In the genomic region with DNA sequence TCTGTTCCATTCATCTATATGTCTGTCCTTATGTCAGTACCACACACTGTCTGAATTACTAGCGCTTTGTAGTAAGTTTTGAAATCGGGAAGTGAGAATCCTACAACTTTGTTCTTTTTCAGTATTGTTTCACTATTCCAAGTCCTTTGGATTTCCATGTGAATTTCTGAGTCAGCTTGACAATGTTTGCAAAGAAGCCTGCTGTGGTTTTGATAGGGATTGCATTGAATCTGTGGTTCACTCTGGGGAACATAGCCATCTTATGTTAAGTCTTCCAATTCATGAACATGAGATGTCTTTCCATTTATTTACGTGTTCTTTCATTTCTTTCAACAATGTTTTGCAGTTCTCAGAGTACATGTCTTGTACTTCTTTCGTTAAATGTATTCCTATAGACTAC, we compare ENCODE assay signal across 16 cellular contexts. TPM values are rescaled to one million over a fixed set of nuclear protein-coding genes. Genes with fewer than 3 reads are reported as not detected.
A peak's percentile ranks its signal among the peaks of the same experiment; 100 is the strongest.
DNase-seq lines count a peak whose midpoint lies in the region; ATAC-seq and TF ChIP-seq lines count a peak whose summit lies in the region.
"Had no signal": no experiment of that assay in that cellular context is flagged by ENCODE, and none has a peak within 500 bp of the region (broad histone marks: within the 10 kb centered on the region; RNA-seq: fewer than 3 reads in every experiment).

No MANE protein-coding gene starts in this region.

- H2AK5ac ChIP-seq in H9 (ENCODE audit: insufficient read length, low read length): no peak overlapping the region

- no peak overlapping the region for H4K8ac ChIP-seq in H9 (replicated peaks; ENCODE audit: insufficient read length, low read depth, low read length)

- H3K9ac ChIP-seq in H9 (ENCODE audit: extremely low read depth, insufficient read length, low read length): no peak overlapping the region
- H3K9ac ChIP-seq: parathyroid adenoma had no signal

- no peaks in the 10 kb centered on the region for H3K9me3 ChIP-seq in H9 (ENCODE audit: control insufficient read depth, low read depth, low read length)
- H3K9me3 ChIP-seq: upper lobe of left lung had no signal

- H3K4me3 ChIP-seq in ACC112 (ENCODE audit: low read depth, low read length): no peak overlapping the region
- H3K4me3 ChIP-seq: upper lobe of left lung had no signal

- no peak overlapping the region for H3K14ac ChIP-seq in H9 (ENCODE audit: insufficient read depth, low read length)

- no peaks in the 10 kb centered on the region for H3K36me3 ChIP-seq in ACC112 (ENCODE audit: insufficient read depth, low read length)
- H3K36me3 ChIP-seq: upper lobe of left lung had no signal

- H3K27ac Mint-ChIP-seq in H9: no peak overlapping the region

- DNase-seq in HS-5 (ENCODE audit: low read depth): peak; percentile 40
- peak; percentile 75 for DNase-seq in astrocyte of the hippocampus (ENCODE audit: low read depth, low spot score)
- peak; percentile 72 for DNase-seq in iris pigment epithelial cell (ENCODE audit: low read depth)
- DNase-seq in H9: no peak
- no peak for DNase-seq in activated gamma-delta T cell (lab: John Stamatoyannopoulos, UW)
- no peak for DNase-seq in activated CD4-positive, CD25-positive, alpha-beta regulatory T cell (lab: John Stamatoyannopoulos, UW)
- DNase-seq: activated naive CD4-positive, alpha-beta T cell; cerebellar nuclear complex; DMS53; KBM-7; NCI-H2029 treated with DMSO at 0.1 percent for 48 hours; SIG-M5; upper lobe of left lung had no signal

- H3K9me3 Mint-ChIP-seq in H9: no peaks in the 10 kb centered on the region

- no peak overlapping the region for H3K56ac ChIP-seq in H9 (ENCODE audit: insufficient read length, low read depth, low read length)

- H3K36me3 Mint-ChIP-seq in H9 (ENCODE audit: insufficient read depth in 1 of 3, low read depth in 3 of 3): no peaks in the 10 kb centered on the region

- no peak for ATAC-seq in SK-N-SH treated with all-trans-retinoic acid at 6 μM for 48 hours

- no peak overlapping the region for H2BK15ac ChIP-seq in H9 (ENCODE audit: low read depth, low read length)

- H2BK5ac ChIP-seq in H9 (ENCODE audit: insufficient read length, low read length): no peak overlapping the region

- no peak overlapping the region for H3K18ac ChIP-seq in H9 (ENCODE audit: insufficient read length, low read depth, low read length)

- no peaks in the 10 kb centered on the region for H3K79me2 ChIP-seq in ACC112 (ENCODE audit: control insufficient read depth, insufficient read depth, low read length, unreplicated experiment)
- H3K79me2 ChIP-seq in H9 (ENCODE audit: insufficient read depth, low read length): no peaks in the 10 kb centered on the region
- H3K79me2 ChIP-seq: parathyroid adenoma had no signal

- H3K27ac ChIP-seq in ACC112 (ENCODE audit: low read depth, low read length) (no peak overlapping the region), H9 (ENCODE audit: insufficient read length, low read depth, low read length) (no peak overlapping the region)
- H3K27ac ChIP-seq: parathyroid adenoma had no signal

- H3K27me3 ChIP-seq in ACC112 (ENCODE audit: insufficient read depth, low read length) (no peaks in the 10 kb centered on the region), H9 (ENCODE audit: insufficient read depth, low read length) (no peaks in the 10 kb centered on the region)
- H3K27me3 ChIP-seq: upper lobe of left lung had no signal

- H3K79me1 ChIP-seq in H9 (ENCODE audit: insufficient read depth, low read depth, low read length, poor library complexity, severe bottlenecking): no peaks in the 10 kb centered on the region

- no peak overlapping the region for H3K4me2 ChIP-seq in H9 (ENCODE audit: insufficient read depth, insufficient read length, low read length)

- H2BK20ac ChIP-seq in H9 (ENCODE audit: low read depth, low read length, poor library complexity, severe bottlenecking): no peak overlapping the region

- no peak overlapping the region for H4K91ac ChIP-seq in H9 (ENCODE audit: insufficient read length, low read depth, low read length)

- H2BK120ac ChIP-seq in H9 (ENCODE audit: low read depth, low read length, poor library complexity, severe bottlenecking): no peak overlapping the region

- H3T11ph ChIP-seq in H9 (ENCODE audit: low read length): no peak overlapping the region

- TF ChIP-seq CTCF in H9 (conservative IDR thresholded peaks at IDR 0.05): no peak

- H3K4me1 ChIP-seq in ACC112 (ENCODE audit: control insufficient read depth, insufficient read depth, low read length, unreplicated experiment) (peaks cover 24% of the 10 kb centered on the region), H9 (ENCODE audit: insufficient read depth, low read length) (no peaks in the 10 kb centered on the region)

- H3K4me3 Mint-ChIP-seq in H9: no peak overlapping the region

- H2AFZ ChIP-seq in ACC112 (ENCODE audit: low read length, unreplicated experiment): peak overlapping the region; percentile 14
- no peak overlapping the region for H2AFZ ChIP-seq in H9 (ENCODE audit: low read length)

- no peaks in the 10 kb centered on the region for H3K23me2 ChIP-seq in H9 (ENCODE audit: insufficient read length, low read depth, low read length, poor library complexity, severe bottlenecking)

- H4K20me1 ChIP-seq in H9 (ENCODE audit: control insufficient read depth, insufficient read depth, insufficient read length): no peaks in the 10 kb centered on the region

- no peak overlapping the region for H4K5ac ChIP-seq in H9 (ENCODE audit: insufficient read length, low read depth, low read length)

- no peak overlapping the region for H3K23ac ChIP-seq in H9 (ENCODE audit: insufficient read length, low read depth, low read length)

- H3K4ac ChIP-seq in H9 (ENCODE audit: low read depth, low read length): no peak overlapping the region

- no peaks in the 10 kb centered on the region; the same call in 1 of the 2 replicates for H3K27me3 Mint-ChIP-seq in H9 (ENCODE audit: low read depth)

- H3K4me1 Mint-ChIP-seq in H9: peaks cover 21 to 25% of the 10 kb centered on the region in 2 experiments

- WGBS in H9 (ENCODE audit: extremely low coverage, insufficient read length, low lambda C conversion rate): no CpG with 5 or more reads among the region's 4 CpGs

- H2BK12ac ChIP-seq in H9 (ENCODE audit: insufficient read length, low read depth, low read length): no peak overlapping the region

TF ChIP-seq in SK-N-SH treated with all-trans-retinoic acid at 6 μM for 48 hours, 23 proteins besides CTCF, POLR2A, EP300 and RAD21 (continues in another document):
- TF ChIP-seq PPARA (CRISPR knock-in tag; IDR thresholded peaks at IDR 0.05; ENCODE audit: borderline replicate concordance) (no peak), ZNF565 (CRISPR knock-in tag; conservative IDR thresholded peaks at IDR 0.05; ENCODE audit: low read depth) (no peak), SNAI2 (CRISPR knock-in tag; IDR thresholded peaks at IDR 0.05) (no peak), ISL1 (CRISPR knock-in tag; IDR thresholded peaks at IDR 0.05) (no peak), TOX (CRISPR knock-in tag; IDR thresholded peaks at IDR 0.05; ENCODE audit: borderline replicate concordance) (no peak), OSR1 (CRISPR knock-in tag; IDR thresholded peaks at IDR 0.05) (no peak), ZFP30 (CRISPR knock-in tag; IDR thresholded peaks at IDR 0.05) (no peak)
- TF ChIP-seq, protein P1, sequence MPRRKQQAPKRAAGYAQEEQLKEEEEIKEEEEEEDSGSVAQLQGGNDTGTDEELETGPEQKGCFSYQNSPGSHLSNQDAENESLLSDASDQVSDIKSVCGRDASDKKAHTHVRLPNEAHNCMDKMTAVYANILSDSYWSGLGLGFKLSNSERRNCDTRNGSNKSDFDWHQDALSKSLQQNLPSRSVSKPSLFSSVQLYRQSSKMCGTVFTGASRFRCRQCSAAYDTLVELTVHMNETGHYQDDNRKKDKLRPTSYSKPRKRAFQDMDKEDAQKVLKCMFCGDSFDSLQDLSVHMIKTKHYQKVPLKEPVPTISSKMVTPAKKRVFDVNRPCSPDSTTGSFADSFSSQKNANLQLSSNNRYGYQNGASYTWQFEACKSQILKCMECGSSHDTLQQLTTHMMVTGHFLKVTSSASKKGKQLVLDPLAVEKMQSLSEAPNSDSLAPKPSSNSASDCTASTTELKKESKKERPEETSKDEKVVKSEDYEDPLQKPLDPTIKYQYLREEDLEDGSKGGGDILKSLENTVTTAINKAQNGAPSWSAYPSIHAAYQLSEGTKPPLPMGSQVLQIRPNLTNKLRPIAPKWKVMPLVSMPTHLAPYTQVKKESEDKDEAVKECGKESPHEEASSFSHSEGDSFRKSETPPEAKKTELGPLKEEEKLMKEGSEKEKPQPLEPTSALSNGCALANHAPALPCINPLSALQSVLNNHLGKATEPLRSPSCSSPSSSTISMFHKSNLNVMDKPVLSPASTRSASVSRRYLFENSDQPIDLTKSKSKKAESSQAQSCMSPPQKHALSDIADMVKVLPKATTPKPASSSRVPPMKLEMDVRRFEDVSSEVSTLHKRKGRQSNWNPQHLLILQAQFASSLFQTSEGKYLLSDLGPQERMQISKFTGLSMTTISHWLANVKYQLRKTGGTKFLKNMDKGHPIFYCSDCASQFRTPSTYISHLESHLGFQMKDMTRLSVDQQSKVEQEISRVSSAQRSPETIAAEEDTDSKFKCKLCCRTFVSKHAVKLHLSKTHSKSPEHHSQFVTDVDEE (CRISPR knock-in tag; IDR thresholded peaks at IDR 0.05): no peak
- TF ChIP-seq, protein P2, sequence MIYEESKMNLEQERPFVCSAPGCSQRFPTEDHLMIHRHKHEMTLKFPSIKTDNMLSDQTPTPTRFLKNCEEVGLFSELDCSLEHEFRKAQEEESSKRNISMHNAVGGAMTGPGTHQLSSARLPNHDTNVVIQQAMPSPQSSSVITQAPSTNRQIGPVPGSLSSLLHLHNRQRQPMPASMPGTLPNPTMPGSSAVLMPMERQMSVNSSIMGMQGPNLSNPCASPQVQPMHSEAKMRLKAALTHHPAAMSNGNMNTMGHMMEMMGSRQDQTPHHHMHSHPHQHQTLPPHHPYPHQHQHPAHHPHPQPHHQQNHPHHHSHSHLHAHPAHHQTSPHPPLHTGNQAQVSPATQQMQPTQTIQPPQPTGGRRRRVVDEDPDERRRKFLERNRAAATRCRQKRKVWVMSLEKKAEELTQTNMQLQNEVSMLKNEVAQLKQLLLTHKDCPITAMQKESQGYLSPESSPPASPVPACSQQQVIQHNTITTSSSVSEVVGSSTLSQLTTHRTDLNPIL (CRISPR knock-in tag; IDR thresholded peaks at IDR 0.05; ENCODE audit: low read depth): no peak
- TF ChIP-seq, protein P3, sequence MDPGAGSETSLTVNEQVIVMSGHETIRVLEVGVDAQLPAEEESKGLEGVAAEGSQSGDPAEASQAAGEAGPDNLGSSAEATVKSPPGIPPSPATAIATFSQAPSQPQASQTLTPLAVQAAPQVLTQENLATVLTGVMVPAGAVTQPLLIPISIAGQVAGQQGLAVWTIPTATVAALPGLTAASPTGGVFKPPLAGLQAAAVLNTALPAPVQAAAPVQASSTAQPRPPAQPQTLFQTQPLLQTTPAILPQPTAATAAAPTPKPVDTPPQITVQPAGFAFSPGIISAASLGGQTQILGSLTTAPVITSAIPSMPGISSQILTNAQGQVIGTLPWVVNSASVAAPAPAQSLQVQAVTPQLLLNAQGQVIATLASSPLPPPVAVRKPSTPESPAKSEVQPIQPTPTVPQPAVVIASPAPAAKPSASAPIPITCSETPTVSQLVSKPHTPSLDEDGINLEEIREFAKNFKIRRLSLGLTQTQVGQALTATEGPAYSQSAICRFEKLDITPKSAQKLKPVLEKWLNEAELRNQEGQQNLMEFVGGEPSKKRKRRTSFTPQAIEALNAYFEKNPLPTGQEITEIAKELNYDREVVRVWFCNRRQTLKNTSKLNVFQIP (CRISPR knock-in tag; IDR thresholded peaks at IDR 0.05; ENCODE audit: borderline replicate concordance, low read depth): no peak

RNA-seq across cellular contexts. Expression of a gene that starts 15.0 kb away (rescaled TPM):
- 0.15 and 0.17 TPM in 2 replicates for total RNA-seq in H9 (2021)

Comparison
In these comparisons a context has a peak if more than half of its experiments do, and no peak if none do; other contexts are left out.
1. DNase-seq: peak in HS-5 (single experiment), astrocyte of the hippocampus (single experiment) and iris pigment epithelial cell (single experiment); none in H9 (single experiment), activated gamma-delta T cell (single experiment) and activated CD4-positive, CD25-positive, alpha-beta regulatory T cell (0 of 4).